In genomic region chr6:21845018-21845417, GRCh38 we compare ENCODE assay signal across 16 cellular contexts.
DNase-seq lines count a peak whose midpoint lies in the region; ATAC-seq and TF ChIP-seq lines count a peak whose summit lies in the region.
"Had no signal": no experiment of that assay in that cellular context is flagged by ENCODE, and none has a peak within 500 bp of the region (broad histone marks: within the 10 kb centered on the region; RNA-seq: fewer than 3 reads in every experiment).

No MANE protein-coding gene starts in this region.

- H3K27me3 ChIP-seq in heart right ventricle (no peaks in the 10 kb centered on the region), neuronal stem cell (ENCODE audit: control insufficient read depth in 3 of 3, insufficient read depth in 3 of 3, low read depth in 1 of 3, low read length in 3 of 3) (no peaks in the 10 kb centered on the region)
- H3K27me3 ChIP-seq: left lung had no signal

- no peak overlapping the region for H2BK120ac ChIP-seq in neuronal stem cell (ENCODE audit: low read depth, low read length)

- no peak overlapping the region for H3K14ac ChIP-seq in neuronal stem cell (ENCODE audit: low read length)

- H3K4me1 Mint-ChIP-seq in activated CD4-positive, alpha-beta memory T cell treated with anti-CD3 and anti-CD28 coated beads for 36 hours (ENCODE audit: low read depth), result no peaks in the 10 kb centered on the region
- H3K4me1 Mint-ChIP-seq in activated T-cell treated with anti-CD3 and anti-CD28 coated beads, Interleukin-2, amount 50 U/mL, for 24 hours (ENCODE audit: low read depth), result peaks cover 12% of the 10 kb centered on the region
- H3K4me1 Mint-ChIP-seq: stimulated activated effector memory CD8-positive, alpha-beta T cell treated with anti-CD3 and anti-CD28 coated beads, Interleukin-12 subunit alpha, Interleukin-12 subunit beta, amount 100 ng/mL, for 72 hours had no signal

- peaks cover 15 to 65% (median 52%) of the 10 kb centered on the region in 9 donors for H3K4me1 ChIP-seq in heart right ventricle
- peaks cover 26 to 47% of the 10 kb centered on the region in 2 donors for H3K4me1 ChIP-seq in neuronal stem cell (ENCODE audit: control insufficient read depth in 2 of 2, insufficient read depth in 1 of 2, low read depth in 1 of 2, low read length in 2 of 2)

- CTCF ChIA-PET in activated CD4-positive, alpha-beta memory T cell treated with anti-CD3 and anti-CD28 coated beads for 36 hours (lab: Charles Lee), result no interaction called here

- H3K79me1 ChIP-seq in neuronal stem cell (ENCODE audit: low read depth, low read length), result no peaks in the 10 kb centered on the region

- no peak overlapping the region for H3K4ac ChIP-seq in neuronal stem cell (ENCODE audit: low read length)

- H3K36me3 ChIP-seq in heart right ventricle (no peaks in the 10 kb centered on the region), neuronal stem cell (replicated peaks in 1 of 2; ENCODE audit: control insufficient read depth in 2 of 2, insufficient read depth in 2 of 2, low read length in 2 of 2) (peaks cover 0 to 10% of the 10 kb centered on the region in 2 donors)
- H3K36me3 ChIP-seq: left lung had no signal

- POLR2A ChIA-PET in activated CD4-positive, alpha-beta memory T cell treated with anti-CD3 and anti-CD28 coated beads for 36 hours (lab: Charles Lee), result no interaction called here

- H3K27me3 Mint-ChIP-seq in activated CD4-positive, alpha-beta memory T cell treated with anti-CD3 and anti-CD28 coated beads for 36 hours, result peaks cover 5% of the 10 kb centered on the region
- H3K27me3 Mint-ChIP-seq in activated T-cell treated with anti-CD3 and anti-CD28 coated beads, Interleukin-2, amount 50 U/mL, for 24 hours, result peaks cover 16% of the 10 kb centered on the region
- H3K27me3 Mint-ChIP-seq: dendritic cell treated with granulocyte-macrophage colony-stimulating factor and Interleukin-4, amounts not matched to agents 40 ng/mL and 50 ng/mL, for 4 days had no signal

- peak overlapping the region in 8 of 10 donors; percentile 16 to 81 (median 46) for H3K27ac ChIP-seq in heart right ventricle
- H3K27ac ChIP-seq in neuronal stem cell (replicated peaks; ENCODE audit: low read length), result peak overlapping the region; percentile 19
- H3K27ac ChIP-seq: A549, left lung had no signal

- peak; percentile 54 to 85 (median 78) for ATAC-seq in heart right ventricle
- ATAC-seq: A549; activated CD4-positive, CD25-positive, alpha-beta regulatory T cell treated with anti-CD3 and anti-CD28 coated beads, Interleukin-2, amount 50 U/mL, for 24 hours; activated T-cell treated with anti-CD3 and anti-CD28 coated beads, Interleukin-2, amount 50 U/mL, for 4 hours; left lung; stimulated activated effector memory CD8-positive, alpha-beta T cell treated with anti-CD3 and anti-CD28 coated beads, Interleukin-12 subunit alpha, Interleukin-12 subunit beta, amount 100 ng/mL, for 72 hours had no signal

- no peak overlapping the region for H2BK5ac ChIP-seq in neuronal stem cell (ENCODE audit: low read length)

- H4K91ac ChIP-seq in neuronal stem cell (ENCODE audit: low read depth, low read length, poor library complexity), result no peak overlapping the region

- H2AFZ ChIP-seq in neuronal stem cell (ENCODE audit: low read length), result peak overlapping the region; percentile 38

- no peak overlapping the region for H3K4me2 ChIP-seq in neuronal stem cell (ENCODE audit: insufficient read depth, low read length, poor library complexity, severe bottlenecking)

- H3K18ac ChIP-seq in neuronal stem cell (ENCODE audit: low read length), result no peak overlapping the region

- no peak overlapping the region for H3K9ac ChIP-seq in neuronal stem cell (ENCODE audit: low read depth, low read length, poor library complexity)

- peak overlapping the region in 1 of 10 donors; percentile 8 for H3K4me3 ChIP-seq in heart right ventricle
- H3K4me3 ChIP-seq in neuronal stem cell (ENCODE audit: low read length in 2 of 2), result no peak overlapping the region
- H3K4me3 ChIP-seq: A549, left lung had no signal

- H3K4me3 Mint-ChIP-seq in activated CD4-positive, alpha-beta memory T cell treated with anti-CD3 and anti-CD28 coated beads for 36 hours, result no peak overlapping the region
- H3K4me3 Mint-ChIP-seq in activated T-cell treated with anti-CD3 and anti-CD28 coated beads, Interleukin-2, amount 50 U/mL, for 24 hours, result no peak overlapping the region
- H3K4me3 Mint-ChIP-seq: activated T-cell treated with anti-CD3 and anti-CD28 coated beads, Interleukin-2, amount 50 U/mL, for 4 hours; dendritic cell treated with granulocyte-macrophage colony-stimulating factor and Interleukin-4, amounts not matched to agents 40 ng/mL and 50 ng/mL, for 4 days; stimulated activated effector memory CD8-positive, alpha-beta T cell treated with anti-CD3 and anti-CD28 coated beads, Interleukin-12 subunit alpha, Interleukin-12 subunit beta, amount 100 ng/mL, for 72 hours had no signal

- DNase-seq in NCI-H1092 treated with DMSO at 0.1 percent for 48 hours (lab: John Stamatoyannopoulos, UW) (peak; percentile 28), NCI-H1092 (lab: John Stamatoyannopoulos, UW) (no peak), NCI-H510A treated with DMSO at 0.1 percent for 48 hours (lab: John Stamatoyannopoulos, UW) (peak; percentile 83), heart right ventricle (peak in 1 of 2 donors; percentile 44), neuronal stem cell (ENCODE audit: low spot score) (no peak), NCI-H187 (lab: John Stamatoyannopoulos, UW) (no peak)
- no peak for DNase-seq in activated CD4-positive, alpha-beta memory T cell treated with anti-CD3 and anti-CD28 coated beads for 36 hours
- DNase-seq in activated T-cell treated with anti-CD3 and anti-CD28 coated beads, Interleukin-2, amount 50 U/mL, for 24 hours, result no peak
- DNase-seq: activated T-cell treated with anti-CD3 and anti-CD28 coated beads, Interleukin-2, amount 50 U/mL, for 4 hours; GOT3; left lung; NCI-H1048 had no signal

- no peak overlapping the region for H3K23ac ChIP-seq in neuronal stem cell (ENCODE audit: low read depth, low read length, poor library complexity)

- no peaks in the 10 kb centered on the region for H3K9me3 Mint-ChIP-seq in activated CD4-positive, alpha-beta memory T cell treated with anti-CD3 and anti-CD28 coated beads for 36 hours
- no peaks in the 10 kb centered on the region for H3K9me3 Mint-ChIP-seq in activated T-cell treated with anti-CD3 and anti-CD28 coated beads, Interleukin-2, amount 50 U/mL, for 24 hours
- H3K9me3 Mint-ChIP-seq: activated T-cell treated with anti-CD3 and anti-CD28 coated beads, Interleukin-2, amount 50 U/mL, for 4 hours; dendritic cell treated with granulocyte-macrophage colony-stimulating factor and Interleukin-4, amounts not matched to agents 40 ng/mL and 50 ng/mL, for 4 days; stimulated activated effector memory CD8-positive, alpha-beta T cell treated with anti-CD3 and anti-CD28 coated beads, Interleukin-12 subunit alpha, Interleukin-12 subunit beta, amount 100 ng/mL, for 72 hours had no signal

- no peak overlapping the region for H2BK15ac ChIP-seq in neuronal stem cell (ENCODE audit: low read length)

- no peak overlapping the region for H2BK12ac ChIP-seq in neuronal stem cell (ENCODE audit: low read length)

- TF ChIP-seq CTCF in heart right ventricle (IDR thresholded peaks at IDR 0.05), result no peak

- no peak overlapping the region for H2AK5ac ChIP-seq in neuronal stem cell (ENCODE audit: low read depth, low read length)

- intact Hi-C loops in heart right ventricle (cut with DNase I), result loop anchor here in 4 of 10 donors (2.0 to 10.0 kb wide), 4 partner anchors 248 to 300 kb away; partner anchors contain the start of gene SOX4 (in 2 of the 4)
- intact Hi-C loops in activated CD4-positive, alpha-beta memory T cell treated with anti-CD3 and anti-CD28 coated beads for 36 hours (cut with micrococcal nuclease), result no loop called here

- no peak overlapping the region for H4K8ac ChIP-seq in neuronal stem cell (ENCODE audit: low read depth, low read length)

- H3K9me3 ChIP-seq in heart right ventricle, result no peaks in the 10 kb centered on the region
- H3K9me3 ChIP-seq in neuronal stem cell (replicated peaks in 1 of 2; ENCODE audit: control insufficient read depth in 2 of 2, insufficient read depth in 1 of 2, low read depth in 1 of 2, low read length in 2 of 2), result peaks cover 0 to 6% of the 10 kb centered on the region in 2 donors
- H3K9me3 ChIP-seq: A549, left lung had no signal

- H3K27ac Mint-ChIP-seq in activated CD4-positive, alpha-beta memory T cell treated with anti-CD3 and anti-CD28 coated beads for 36 hours, result no peak overlapping the region
- H3K27ac Mint-ChIP-seq in activated T-cell treated with anti-CD3 and anti-CD28 coated beads, Interleukin-2, amount 50 U/mL, for 24 hours, result no peak overlapping the region
- H3K27ac Mint-ChIP-seq: dendritic cell treated with granulocyte-macrophage colony-stimulating factor and Interleukin-4, amounts not matched to agents 40 ng/mL and 50 ng/mL, for 4 days; stimulated activated effector memory CD8-positive, alpha-beta T cell treated with anti-CD3 and anti-CD28 coated beads, Interleukin-12 subunit alpha, Interleukin-12 subunit beta, amount 100 ng/mL, for 72 hours had no signal

- 36 to 54% methylated on average over 3 of the region's 3 CpGs for WGBS in heart right ventricle, 2 donors
- WGBS in neuronal stem cell (ENCODE audit: extremely low coverage in 2 of 2, insufficient read length in 2 of 2, insufficient replicate concordance in 1 of 2), 2 donors, result no CpG with 5 or more reads among the region's 3 CpGs

- H3K36me3 Mint-ChIP-seq in activated CD4-positive, alpha-beta memory T cell treated with anti-CD3 and anti-CD28 coated beads for 36 hours, result no peaks in the 10 kb centered on the region
- H3K36me3 Mint-ChIP-seq in activated T-cell treated with anti-CD3 and anti-CD28 coated beads, Interleukin-2, amount 50 U/mL, for 24 hours (ENCODE audit: low read depth), result no peaks in the 10 kb centered on the region
- H3K36me3 Mint-ChIP-seq: stimulated activated effector memory CD8-positive, alpha-beta T cell treated with anti-CD3 and anti-CD28 coated beads, Interleukin-12 subunit alpha, Interleukin-12 subunit beta, amount 100 ng/mL, for 72 hours had no signal

Comparison
In these comparisons a context has a peak if more than half of its experiments do, and no peak if none do; other contexts are left out.
1. DNase-seq: peak in NCI-H1092 treated with DMSO at 0.1 percent for 48 hours (single experiment) and NCI-H510A treated with DMSO at 0.1 percent for 48 hours (single experiment); none in NCI-H1092 (single experiment), neuronal stem cell (single experiment), NCI-H187 (0 of 2), activated CD4-positive, alpha-beta memory T cell treated with anti-CD3 and anti-CD28 coated beads for 36 hours (single experiment) and activated T-cell treated with anti-CD3 and anti-CD28 coated beads, Interleukin-2, amount 50 U/mL, for 24 hours (single experiment).